1 cellular context compared by ENCODE assay signal in genomic region chr7:128944487-128945236, GRCh38.
TF ChIP-seq lines count a peak whose summit lies in the region.

No MANE protein-coding gene starts in this region.

TF ChIP-seq in SK-N-SH, 30 proteins besides CTCF, POLR2A, EP300 and RAD21 (continued from another document):
- TF ChIP-seq, protein P1, sequence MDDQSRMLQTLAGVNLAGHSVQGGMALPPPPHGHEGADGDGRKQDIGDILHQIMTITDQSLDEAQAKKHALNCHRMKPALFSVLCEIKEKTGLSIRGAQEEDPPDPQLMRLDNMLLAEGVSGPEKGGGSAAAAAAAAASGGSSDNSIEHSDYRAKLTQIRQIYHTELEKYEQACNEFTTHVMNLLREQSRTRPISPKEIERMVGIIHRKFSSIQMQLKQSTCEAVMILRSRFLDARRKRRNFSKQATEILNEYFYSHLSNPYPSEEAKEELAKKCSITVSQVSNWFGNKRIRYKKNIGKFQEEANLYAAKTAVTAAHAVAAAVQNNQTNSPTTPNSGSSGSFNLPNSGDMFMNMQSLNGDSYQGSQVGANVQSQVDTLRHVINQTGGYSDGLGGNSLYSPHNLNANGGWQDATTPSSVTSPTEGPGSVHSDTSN (IDR thresholded peaks at IDR 0.05), result no peak
- no peak for TF ChIP-seq SMC3 (IDR thresholded peaks at IDR 0.05; ENCODE audit: low read depth, low read length)
- no peak for TF ChIP-seq NFIC (IDR thresholded peaks at IDR 0.05; ENCODE audit: borderline replicate concordance)
- no peak for TF ChIP-seq RFX5 (IDR thresholded peaks at IDR 0.05; ENCODE audit: low read length)
- no peak for TF ChIP-seq MXI1 (IDR thresholded peaks at IDR 0.05; ENCODE audit: low read depth, low read length)
- TF ChIP-seq TAF1 (IDR thresholded peaks at IDR 0.05; ENCODE audit: borderline replicate concordance, low read depth, low read length), result no peak
- TF ChIP-seq GATA2 (CRISPR knock-in tag; IDR thresholded peaks at IDR 0.05), result no peak
- TF ChIP-seq FOXM1 (IDR thresholded peaks at IDR 0.05; ENCODE audit: low read depth), result no peak
- no peak for TF ChIP-seq RXRA (IDR thresholded peaks at IDR 0.05; ENCODE audit: borderline replicate concordance, low read depth)
- TF ChIP-seq SIN3A (IDR thresholded peaks at IDR 0.05; ENCODE audit: borderline replicate concordance, low read depth, low read length), result no peak
- TF ChIP-seq USF1 (IDR thresholded peaks at IDR 0.05; ENCODE audit: borderline replicate concordance, low read depth), result no peak
- TF ChIP-seq POLR2AphosphoS5 (IDR thresholded peaks at IDR 0.05; ENCODE audit: low read depth, low read length), result no peak
- TF ChIP-seq, protein P2, sequence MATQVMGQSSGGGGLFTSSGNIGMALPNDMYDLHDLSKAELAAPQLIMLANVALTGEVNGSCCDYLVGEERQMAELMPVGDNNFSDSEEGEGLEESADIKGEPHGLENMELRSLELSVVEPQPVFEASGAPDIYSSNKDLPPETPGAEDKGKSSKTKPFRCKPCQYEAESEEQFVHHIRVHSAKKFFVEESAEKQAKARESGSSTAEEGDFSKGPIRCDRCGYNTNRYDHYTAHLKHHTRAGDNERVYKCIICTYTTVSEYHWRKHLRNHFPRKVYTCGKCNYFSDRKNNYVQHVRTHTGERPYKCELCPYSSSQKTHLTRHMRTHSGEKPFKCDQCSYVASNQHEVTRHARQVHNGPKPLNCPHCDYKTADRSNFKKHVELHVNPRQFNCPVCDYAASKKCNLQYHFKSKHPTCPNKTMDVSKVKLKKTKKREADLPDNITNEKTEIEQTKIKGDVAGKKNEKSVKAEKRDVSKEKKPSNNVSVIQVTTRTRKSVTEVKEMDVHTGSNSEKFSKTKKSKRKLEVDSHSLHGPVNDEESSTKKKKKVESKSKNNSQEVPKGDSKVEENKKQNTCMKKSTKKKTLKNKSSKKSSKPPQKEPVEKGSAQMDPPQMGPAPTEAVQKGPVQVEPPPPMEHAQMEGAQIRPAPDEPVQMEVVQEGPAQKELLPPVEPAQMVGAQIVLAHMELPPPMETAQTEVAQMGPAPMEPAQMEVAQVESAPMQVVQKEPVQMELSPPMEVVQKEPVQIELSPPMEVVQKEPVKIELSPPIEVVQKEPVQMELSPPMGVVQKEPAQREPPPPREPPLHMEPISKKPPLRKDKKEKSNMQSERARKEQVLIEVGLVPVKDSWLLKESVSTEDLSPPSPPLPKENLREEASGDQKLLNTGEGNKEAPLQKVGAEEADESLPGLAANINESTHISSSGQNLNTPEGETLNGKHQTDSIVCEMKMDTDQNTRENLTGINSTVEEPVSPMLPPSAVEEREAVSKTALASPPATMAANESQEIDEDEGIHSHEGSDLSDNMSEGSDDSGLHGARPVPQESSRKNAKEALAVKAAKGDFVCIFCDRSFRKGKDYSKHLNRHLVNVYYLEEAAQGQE (IDR thresholded peaks at IDR 0.05; ENCODE audit: low read depth, low read length), result no peak
- no peak for TF ChIP-seq NRF1 (IDR thresholded peaks at IDR 0.05; ENCODE audit: low read depth, low read length)
- TF ChIP-seq YY1 (IDR thresholded peaks at IDR 0.05; ENCODE audit: low read depth), result no peak
